Comparison of ENCODE assay signal across 25 cellular contexts in genomic region chr5:29672678-29673077, GRCh38.
A peak's percentile ranks its signal among the peaks of the same experiment; 100 is the strongest.
DNase-seq lines count a peak whose midpoint lies in the region; ATAC-seq, FAIRE-seq and TF ChIP-seq lines count a peak whose summit lies in the region.
"Had no signal": no experiment of that assay in that cellular context is flagged by ENCODE, and none has a peak within 500 bp of the region (broad histone marks: within the 10 kb centered on the region; RNA-seq: fewer than 3 reads in every experiment).

No MANE protein-coding gene starts in this region.

- FAIRE-seq in D721Med (lab: Jason Lieb, UNC): peak; percentile 38
- FAIRE-seq: A204.1, GM12878, GM12892, GM18507 had no signal

- peaks cover 11% of the 10 kb centered on the region; the same call in 1 of the 2 replicates for H3K4me1 ChIP-seq in PC-3 (ENCODE audit: insufficient read depth, low read length)
- H3K4me1 ChIP-seq in Karpas-422 (ENCODE audit: low read length): no peaks in the 10 kb centered on the region
- H3K4me1 ChIP-seq: Caco-2 had no signal

- DNase-seq in D721Med (ENCODE audit: insufficient read length, low spot score): no peak
- DNase-seq in PC-3: peak; percentile 74
- no peak for DNase-seq in Karpas-422
- DNase-seq: 8988T; ACHN; AML-193; Caco-2; Calu3; CD4-positive, alpha-beta T cell; CD8-positive, alpha-beta T cell; DMS 273 treated with DMSO at 0.1 percent for 48 hours; DMS153; DMS53; DMS79; DND-41; EL; GDM1 had no signal

- intact Hi-C loops in PC-3 (cut with micrococcal nuclease): no loop called here

- BruUV-seq in PC-3 (replicated peaks; lab: Mats Ljungman, UMichigan): no TSS peak

- CTCF ChIA-PET in PC-3 (lab: Charles Lee): no interaction called here

- H3K27ac ChIP-seq in PC-3 (ENCODE audit: low read length) (no peak overlapping the region), Karpas-422 (ENCODE audit: low read length) (no peak overlapping the region)
- H3K27ac ChIP-seq: BLaER1 treated with 17β-estradiol and CSF1 and Interleukin-3, amounts not matched to agents 10 nM and 100 nM; C4-2B had no signal

- no peaks in the 10 kb centered on the region for H4K20me1 ChIP-seq in PC-3 (ENCODE audit: low read length)
- no peaks in the 10 kb centered on the region for H4K20me1 ChIP-seq in Karpas-422 (ENCODE audit: insufficient read depth, low read depth, low read length)
- H4K20me1 ChIP-seq: BLaER1 treated with 17β-estradiol and CSF1 and Interleukin-3, amounts not matched to agents 10 nM and 100 nM had no signal

- H3K27me3 ChIP-seq in PC-3 (ENCODE audit: low read length) (no peaks in the 10 kb centered on the region), Karpas-422 (ENCODE audit: low read length) (no peaks in the 10 kb centered on the region)
- H3K27me3 ChIP-seq: BLaER1 treated with 17β-estradiol and CSF1 and Interleukin-3, amounts not matched to agents 10 nM and 100 nM had no signal

- no peaks in the 10 kb centered on the region for H3K9me3 ChIP-seq in PC-3 (ENCODE audit: low read length)
- peaks cover 31% of the 10 kb centered on the region for H3K9me3 ChIP-seq in Karpas-422 (ENCODE audit: low read length)
- H3K9me3 ChIP-seq: Caco-2 had no signal

- H3K4me2 ChIP-seq in PC-3 (ENCODE audit: low read length) (no peak overlapping the region), Karpas-422 (ENCODE audit: low read depth, low read length, poor library complexity, severe bottlenecking) (no peak overlapping the region)
- H3K4me2 ChIP-seq: BLaER1 treated with 17β-estradiol and CSF1 and Interleukin-3, amounts not matched to agents 10 nM and 100 nM had no signal

- POLR2A ChIA-PET in PC-3 (lab: Charles Lee; ENCODE audit: unreplicated experiment): no interaction called here

- H3K9ac ChIP-seq in PC-3 (ENCODE audit: low read length) (no peak overlapping the region), Karpas-422 (ENCODE audit: low read length) (no peak overlapping the region)
- H3K9ac ChIP-seq: BLaER1 treated with 17β-estradiol and CSF1 and Interleukin-3, amounts not matched to agents 10 nM and 100 nM had no signal

- TF ChIP-seq CTCF in D721Med (IDR thresholded peaks at IDR 0.05; ENCODE audit: insufficient read depth, missing control alignments) (no peak), PC-3 (conservative IDR thresholded peaks at IDR 0.05; ENCODE audit: low read depth, low read length) (no peak)

- ATAC-seq in PC-3 (peak; percentile 97), HG03159 (IDR thresholded peaks at IDR 0.05; ENCODE audit: unreplicated experiment) (no peak), HG03378 (IDR thresholded peaks at IDR 0.05; ENCODE audit: unreplicated experiment) (no peak)
- ATAC-seq: CD8-positive, alpha-beta T cell; GM12878 had no signal

- H3K4me3 ChIP-seq in PC-3 (ENCODE audit: low read length): no peak overlapping the region
- no peak overlapping the region for H3K4me3 ChIP-seq in Karpas-422 (ENCODE audit: low read length)
- H3K4me3 ChIP-seq: BLaER1 treated with 17β-estradiol and CSF1 and Interleukin-3, amounts not matched to agents 10 nM and 100 nM; GM12878 had no signal

- H3K9me2 ChIP-seq in PC-3 (replicated peaks; ENCODE audit: low read length) (no peaks in the 10 kb centered on the region), Karpas-422 (replicated peaks; ENCODE audit: insufficient read depth, low read length) (no peaks in the 10 kb centered on the region)

- H3K79me2 ChIP-seq in PC-3 (ENCODE audit: low read length) (no peaks in the 10 kb centered on the region), Karpas-422 (ENCODE audit: low read length) (no peaks in the 10 kb centered on the region)

- H2AFZ ChIP-seq in PC-3 (ENCODE audit: low read length) (no peak overlapping the region), Karpas-422 (ENCODE audit: low read length) (no peak overlapping the region)

- no peaks in the 10 kb centered on the region for H3K36me3 ChIP-seq in PC-3 (ENCODE audit: low read depth, low read length)
- no peaks in the 10 kb centered on the region for H3K36me3 ChIP-seq in Karpas-422 (ENCODE audit: insufficient read depth, low read length)
- H3K36me3 ChIP-seq: BLaER1 treated with 17β-estradiol and CSF1 and Interleukin-3, amounts not matched to agents 10 nM and 100 nM had no signal

- H3F3A ChIP-seq in PC-3 (ENCODE audit: low read length, unreplicated experiment): no peaks in the 10 kb centered on the region
